Comparison of ENCODE assay signal across 24 cellular contexts in genomic region chr11:77181799-77182541, GRCh38. TPM values are rescaled to one million over a fixed set of nuclear protein-coding genes. Genes with fewer than 3 reads are reported as not detected.
"Had no signal": no experiment of that assay in that cellular context is flagged by ENCODE, and none has a peak within 500 bp of the region (broad histone marks: within the 10 kb centered on the region; RNA-seq: fewer than 3 reads in every experiment).

No MANE protein-coding gene starts in this region.

- H3K4me1 Mint-ChIP-seq: memory B cell; naive thymus-derived CD4-positive, alpha-beta T cell; neural crest cell had no signal

- H3K27me3 Mint-ChIP-seq: natural killer cell treated with Interleukin-12 subunit alpha and Interleukin-12 subunit beta and Interleukin-15 and Interleukin-18, amount 100 ng/mL, for 72 hours; progenitor cell of endocrine pancreas had no signal

- DNase-seq: hippocampal formation; left colon; midbrain; naive thymus-derived CD4-positive, alpha-beta T cell; occipital lobe; stimulated activated CD4-positive, alpha-beta T cell treated with anti-CD3 and anti-CD28 coated beads, Interleukin-12 subunit alpha, Interleukin-12 subunit beta, amount 100 ng/mL, for 4 hours; stimulated activated CD4-positive, alpha-beta T cell treated with anti-CD3 and anti-CD28 coated beads, Interleukin-15, amount 100 ng/mL, for 24 hours; stimulated activated CD4-positive, alpha-beta T cell treated with anti-CD3 and anti-CD28 coated beads, Interleukin-2, amount 100 ng/mL, for 24 hours; stimulated activated CD4-positive, alpha-beta T cell treated with anti-CD3 and anti-CD28 coated beads, Interleukin-4, amount 100 ng/mL, for 1 hour; stimulated activated naive CD4-positive, alpha-beta T cell treated with Interleukin-2 at 50 U/mL for 16 hours; stomach; testis; thyroid gland; transverse colon had no signal

- H3K9me3 Mint-ChIP-seq: natural killer cell treated with Interleukin-12 subunit alpha and Interleukin-12 subunit beta and Interleukin-15 and Interleukin-18, amount 100 ng/mL, for 72 hours had no signal

- H3K36me3 Mint-ChIP-seq: memory B cell; naive thymus-derived CD4-positive, alpha-beta T cell; natural killer cell treated with Interleukin-12 subunit alpha and Interleukin-12 subunit beta and Interleukin-15 and Interleukin-18, amount 100 ng/mL, for 72 hours had no signal

- FAIRE-seq: keratinocyte had no signal

- H3K27ac Mint-ChIP-seq: memory B cell; naive thymus-derived CD4-positive, alpha-beta T cell; natural killer cell treated with Interleukin-12 subunit alpha and Interleukin-12 subunit beta and Interleukin-15 and Interleukin-18, amount 100 ng/mL, for 72 hours; progenitor cell of endocrine pancreas had no signal

- H3K4me3 Mint-ChIP-seq: memory B cell; naive thymus-derived CD4-positive, alpha-beta T cell; natural killer cell treated with Interleukin-12 subunit alpha and Interleukin-12 subunit beta and Interleukin-15 and Interleukin-18, amount 100 ng/mL, for 72 hours; neural crest cell had no signal

- ATAC-seq: left colon; left lung; mucosa of descending colon; naive thymus-derived CD4-positive, alpha-beta T cell; natural killer cell treated with Interleukin-12 subunit alpha and Interleukin-12 subunit beta and Interleukin-15 and Interleukin-18, amount 100 ng/mL, for 72 hours; right cardiac atrium; sciatic nerve had no signal

RNA-seq across cellular contexts. Expression of gene MYO7A, which starts 53.9 kb away (rescaled TPM):
- total RNA-seq: osteocyte had no signal
